In the genomic region with DNA sequence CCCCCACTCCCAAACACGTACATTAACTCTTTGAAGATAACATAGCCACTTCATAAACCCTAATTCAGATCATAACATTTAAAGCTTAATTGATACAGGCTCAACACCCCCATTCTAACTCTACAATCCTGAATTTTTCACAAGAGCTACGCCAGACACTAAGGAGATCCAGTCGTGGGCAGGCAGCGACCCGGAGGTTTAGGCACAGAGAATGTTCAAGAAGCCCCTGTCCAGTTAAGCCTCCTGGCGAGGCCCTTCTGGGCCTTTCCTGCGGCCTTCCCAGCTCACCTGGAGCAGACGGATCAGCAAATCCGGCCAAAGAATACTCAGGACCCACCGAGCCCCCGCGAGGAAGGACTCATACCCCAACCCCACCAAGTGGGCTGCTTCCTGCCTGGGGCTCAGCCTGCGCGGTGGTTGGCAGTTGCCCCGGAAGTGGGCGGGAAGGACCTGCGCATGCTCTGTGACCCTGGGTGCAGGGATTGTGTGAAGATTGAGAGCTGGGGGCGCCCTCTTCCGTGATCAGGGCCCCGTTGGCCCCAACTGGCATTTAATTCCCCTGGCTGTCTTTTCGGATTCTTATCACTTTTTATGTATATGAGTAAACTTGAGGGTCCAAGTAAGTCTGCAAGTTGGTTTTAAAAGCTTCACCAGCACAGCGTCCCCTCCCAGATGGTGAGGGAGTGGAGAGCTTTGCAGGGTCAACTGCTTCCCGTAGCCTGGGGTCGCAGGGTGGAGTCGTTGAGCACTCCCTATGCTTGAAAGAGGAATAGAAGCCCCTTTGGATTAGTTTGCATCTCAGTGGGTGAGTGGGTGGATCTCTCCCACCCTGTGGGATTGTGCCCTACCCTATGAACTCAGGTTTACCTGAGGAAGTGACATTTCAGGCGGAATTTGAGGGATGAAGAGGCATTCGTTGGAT, we compare ENCODE assay signal across 8 cellular contexts. TPM values are rescaled to one million over a fixed set of nuclear protein-coding genes. Genes with fewer than 3 reads are reported as not detected.
DNase-seq lines count a peak whose midpoint lies in the region; ATAC-seq and TF ChIP-seq lines count a peak whose summit lies in the region.

TRIM61 (minus strand) TSS at position 415 of the 922 bp plus-strand sequence. CDS start 7,655 bp downstream, outside the sequence.

- H3K79me1 ChIP-seq in neuronal stem cell (ENCODE audit: low read depth, low read length): peaks cover 2% of the 10 kb centered on the region

- peak within 1 kb of the TSS; percentile 62 for H3K4me2 ChIP-seq in neuronal stem cell (ENCODE audit: insufficient read depth, low read length, poor library complexity, severe bottlenecking)

- no peak for TF ChIP-seq CTCF in endothelial cell (IDR thresholded peaks at IDR 0.05; ENCODE audit: unreplicated experiment)

- DNase-seq in activated CD4-positive, alpha-beta memory T cell treated with anti-CD3 and anti-CD28 coated beads, Interleukin-2, amount 10 ng/mL, durations not matched to agents 7 days and 5 days: peak; percentile 59
- DNase-seq in endothelial cell (ENCODE audit: low spot score): peak; percentile 50
- DNase-seq in neuronal stem cell (ENCODE audit: low spot score): peak; percentile 65
- no peak for DNase-seq in NCI-H2227 (lab: John Stamatoyannopoulos, UW; ENCODE audit: unreplicated experiment)
- DNase-seq in NCI-H1417 treated with DMSO at 0.1 percent for 48 hours (lab: John Stamatoyannopoulos, UW): no peak

- H3K36me3 ChIP-seq in neuronal stem cell (replicated peaks in 1 of 2; ENCODE audit: control insufficient read depth in 2 of 2, insufficient read depth in 2 of 2, low read length in 2 of 2): peaks cover 4 to 5% of the 10 kb centered on the region in 2 donors
- no peaks in the 10 kb centered on the region for H3K36me3 ChIP-seq in thymus (ENCODE audit: control insufficient read depth, insufficient read depth)

- H3K4me3 ChIP-seq in neuronal stem cell (ENCODE audit: low read length in 2 of 2): peak within 1 kb of the TSS; percentile 56 to 94
- peak within 1 kb of the TSS; percentile 52 for H3K4me3 ChIP-seq in thymus (ENCODE audit: low read length)

- no peak within 1 kb of the TSS for H2AK5ac ChIP-seq in neuronal stem cell (ENCODE audit: low read depth, low read length)

- no peaks in the 10 kb centered on the region for H3K9me3 Mint-ChIP-seq in activated CD4-positive, alpha-beta memory T cell treated with anti-CD3 and anti-CD28 coated beads, Interleukin-2, amount 10 ng/mL, durations not matched to agents 7 days and 5 days
- no peaks in the 10 kb centered on the region for H3K9me3 Mint-ChIP-seq in endothelial cell (ENCODE audit: unreplicated experiment)

- peak within 1 kb of the TSS; percentile 65 for H4K8ac ChIP-seq in neuronal stem cell (ENCODE audit: low read depth, low read length)

- H3K4me1 ChIP-seq in neuronal stem cell (ENCODE audit: control insufficient read depth in 2 of 2, insufficient read depth in 1 of 2, low read depth in 1 of 2, low read length in 2 of 2): peaks cover 0 to 5% of the 10 kb centered on the region in 2 donors
- no peaks in the 10 kb centered on the region for H3K4me1 ChIP-seq in thymus (ENCODE audit: control insufficient read depth, insufficient read depth, low read length)

- CTCF ChIA-PET in activated CD4-positive, alpha-beta memory T cell treated with anti-CD3 and anti-CD28 coated beads, Interleukin-2, amount 10 ng/mL, durations not matched to agents 7 days and 5 days (lab: Charles Lee): interaction anchor here (0.9 to 1.1 kb wide), 3 partner anchors 19 to 33 kb away, joined by 3 read pairs; no protein-coding TSS in a partner anchor

- H3K14ac ChIP-seq in neuronal stem cell (ENCODE audit: low read length): no peak within 1 kb of the TSS

- POLR2A ChIA-PET in activated CD4-positive, alpha-beta memory T cell treated with anti-CD3 and anti-CD28 coated beads, Interleukin-2, amount 10 ng/mL, durations not matched to agents 7 days and 5 days (lab: Charles Lee): interaction anchor here (2.2 kb wide), 1 partner anchor 20 kb away, joined by 9 read pairs; no protein-coding TSS in a partner anchor

- H2BK5ac ChIP-seq in neuronal stem cell (ENCODE audit: low read length): no peak within 1 kb of the TSS

- peak within 1 kb of the TSS; percentile 86 for H2AFZ ChIP-seq in neuronal stem cell (ENCODE audit: low read length)

- peak within 1 kb of the TSS; percentile 70 for H3K4me3 Mint-ChIP-seq in activated CD4-positive, alpha-beta memory T cell treated with anti-CD3 and anti-CD28 coated beads, Interleukin-2, amount 10 ng/mL, durations not matched to agents 7 days and 5 days
- H3K4me3 Mint-ChIP-seq in endothelial cell (ENCODE audit: unreplicated experiment): peak within 1 kb of the TSS; percentile 93

- H3K4me1 Mint-ChIP-seq in activated CD4-positive, alpha-beta memory T cell treated with anti-CD3 and anti-CD28 coated beads, Interleukin-2, amount 10 ng/mL, durations not matched to agents 7 days and 5 days: no peaks in the 10 kb centered on the region
- H3K4me1 Mint-ChIP-seq in endothelial cell (ENCODE audit: unreplicated experiment): no peaks in the 10 kb centered on the region

- no peaks in the 10 kb centered on the region for H3K27me3 Mint-ChIP-seq in activated CD4-positive, alpha-beta memory T cell treated with anti-CD3 and anti-CD28 coated beads, Interleukin-2, amount 10 ng/mL, durations not matched to agents 7 days and 5 days
- peaks cover 3% of the 10 kb centered on the region for H3K27me3 Mint-ChIP-seq in endothelial cell (ENCODE audit: unreplicated experiment)

- H3K9ac ChIP-seq in neuronal stem cell (ENCODE audit: low read depth, low read length, poor library complexity): no peak within 1 kb of the TSS

- no peak within 1 kb of the TSS for H3K27ac ChIP-seq in neuronal stem cell (replicated peaks; ENCODE audit: low read length)
- H3K27ac ChIP-seq in thymus (ENCODE audit: low read depth): peak within 1 kb of the TSS; percentile 5

- H2BK12ac ChIP-seq in neuronal stem cell (ENCODE audit: low read length): no peak within 1 kb of the TSS

- no peaks in the 10 kb centered on the region for H3K27me3 ChIP-seq in neuronal stem cell (ENCODE audit: control insufficient read depth in 3 of 3, insufficient read depth in 3 of 3, low read depth in 1 of 3, low read length in 3 of 3)
- no peaks in the 10 kb centered on the region for H3K27me3 ChIP-seq in thymus (ENCODE audit: control insufficient read depth, insufficient read depth)

- peak within 1 kb of the TSS; percentile 37 for H2BK15ac ChIP-seq in neuronal stem cell (ENCODE audit: low read length)

- H3K23ac ChIP-seq in neuronal stem cell (ENCODE audit: low read depth, low read length, poor library complexity): peak within 1 kb of the TSS; percentile 3

- no CpG with 5 or more reads among the region's 27 CpGs for WGBS in neuronal stem cell (ENCODE audit: extremely low coverage in 2 of 2, insufficient read length in 2 of 2, insufficient replicate concordance in 1 of 2), 2 donors
- 27% methylated on average over 27 of the region's 27 CpGs for WGBS in thymus

- H3K9me3 ChIP-seq in neuronal stem cell (replicated peaks in 1 of 2; ENCODE audit: control insufficient read depth in 2 of 2, insufficient read depth in 1 of 2, low read depth in 1 of 2, low read length in 2 of 2): no peaks in the 10 kb centered on the region
- H3K9me3 ChIP-seq in thymus (ENCODE audit: control insufficient read depth): no peaks in the 10 kb centered on the region

- H3K36me3 Mint-ChIP-seq in activated CD4-positive, alpha-beta memory T cell treated with anti-CD3 and anti-CD28 coated beads, Interleukin-2, amount 10 ng/mL, durations not matched to agents 7 days and 5 days (ENCODE audit: low read depth): no peaks in the 10 kb centered on the region
- H3K36me3 Mint-ChIP-seq in endothelial cell (ENCODE audit: low read depth, unreplicated experiment): no peaks in the 10 kb centered on the region

- peak within 1 kb of the TSS; percentile 71 for H3K18ac ChIP-seq in neuronal stem cell (ENCODE audit: low read length)

- H3K4ac ChIP-seq in neuronal stem cell (ENCODE audit: low read length): no peak within 1 kb of the TSS

- no peak within 1 kb of the TSS for H4K91ac ChIP-seq in neuronal stem cell (ENCODE audit: low read depth, low read length, poor library complexity)

- no peak within 1 kb of the TSS for H2BK120ac ChIP-seq in neuronal stem cell (ENCODE audit: low read depth, low read length)

- H3K27ac Mint-ChIP-seq in activated CD4-positive, alpha-beta memory T cell treated with anti-CD3 and anti-CD28 coated beads, Interleukin-2, amount 10 ng/mL, durations not matched to agents 7 days and 5 days: peak within 1 kb of the TSS; percentile 62
- H3K27ac Mint-ChIP-seq in endothelial cell (ENCODE audit: unreplicated experiment): peak within 1 kb of the TSS; percentile 68

- ATAC-seq in GM18909 (IDR thresholded peaks at IDR 0.05; ENCODE audit: poor library complexity, unreplicated experiment) (peak; percentile 99), HG03095 (IDR thresholded peaks at IDR 0.05; ENCODE audit: unreplicated experiment) (peak; percentile 99)

RNA-seq across cellular contexts. Expression of gene TRIM61, which starts in this region (rescaled TPM):
- total RNA-seq in activated CD4-positive, alpha-beta memory T cell treated with anti-CD3 and anti-CD28 coated beads, Interleukin-2, amount 10 ng/mL, durations not matched to agents 7 days and 5 days: 1 to 10 TPM; 1.0 to 1.1 TPM
- 1.8 TPM for total RNA-seq in endothelial cell (ENCODE audit: unreplicated experiment)
- polyA plus RNA-seq in neuronal stem cell (2013, experiment 1 of 2): 3.2 TPM
- polyA plus RNA-seq in neuronal stem cell (2013, experiment 2 of 2): 3.0 TPM
- polyA plus RNA-seq in thymus: 1.3 TPM

Comparison
In these comparisons a context has a peak if more than half of its experiments do, and no peak if none do; other contexts are left out.
1. DNase-seq: peak in activated CD4-positive, alpha-beta memory T cell treated with anti-CD3 and anti-CD28 coated beads, Interleukin-2, amount 10 ng/mL, durations not matched to agents 7 days and 5 days (single experiment), endothelial cell (single experiment) and neuronal stem cell (single experiment); none in NCI-H2227 (single experiment) and NCI-H1417 treated with DMSO at 0.1 percent for 48 hours (single experiment).